26 cellular contexts compared by ENCODE assay signal in genomic region chr1:56978819-56979218, GRCh38. TPM values are rescaled to one million over a fixed set of nuclear protein-coding genes. Genes with fewer than 3 reads are reported as not detected.
"Had no signal": no experiment of that assay in that cellular context is flagged by ENCODE, and none has a peak within 500 bp of the region (broad histone marks: within the 10 kb centered on the region; RNA-seq: fewer than 3 reads in every experiment).

No MANE protein-coding gene starts in this region.

- ATAC-seq: activated T-cell treated with anti-CD3 and anti-CD28 coated beads, Interleukin-2, amount 50 U/mL, for 4 hours; gastrocnemius medialis; sciatic nerve; stimulated activated effector memory CD8-positive, alpha-beta T cell treated with anti-CD3 and anti-CD28 coated beads, Interleukin-12 subunit alpha, Interleukin-12 subunit beta, amount 100 ng/mL, for 72 hours; stimulated activated naive CD8-positive, alpha-beta T cell treated with anti-CD3 and anti-CD28 coated beads, Interleukin-15, amount 100 ng/mL, for 72 hours had no signal

- H3K9me3 ChIP-seq: breast epithelium, colonic mucosa, esophagus squamous epithelium, gastrocnemius medialis, suprapubic skin, tibial nerve had no signal

- H2AFZ ChIP-seq: parathyroid adenoma had no signal

- H3K27ac ChIP-seq: breast epithelium, colonic mucosa, esophagus squamous epithelium, gastrocnemius medialis, parathyroid adenoma, suprapubic skin, tibial nerve had no signal

- H3K79me2 ChIP-seq: parathyroid adenoma had no signal

- H3K9ac ChIP-seq: parathyroid adenoma had no signal

- H3K36me3 ChIP-seq: breast epithelium, colonic mucosa, esophagus squamous epithelium, gastrocnemius medialis, suprapubic skin, tibial nerve had no signal

- H3K27me3 ChIP-seq: breast epithelium, colonic mucosa, gastrocnemius medialis had no signal

- H3K4me3 ChIP-seq: breast epithelium, colonic mucosa, esophagus squamous epithelium, gastrocnemius medialis, suprapubic skin, tibial nerve had no signal

- H3K4me1 ChIP-seq: breast epithelium, colonic mucosa, esophagus squamous epithelium, gastrocnemius medialis, parathyroid adenoma, suprapubic skin, tibial nerve had no signal

- DNase-seq: activated CD4-positive, alpha-beta T cell treated with anti-CD3 and anti-CD28 coated beads for 4 hours; activated CD4-positive, alpha-beta T cell treated with anti-CD3 and anti-CD28 coated beads, Interleukin-2, amount 50 U/mL, for 48 hours; activated CD4-positive, CD25-positive, alpha-beta regulatory T cell; activated CD8-positive, alpha-beta memory T cell treated with anti-CD3 and anti-CD28 coated beads, Interleukin-2, amount 50 U/mL, for 48 hours; activated naive CD4-positive, alpha-beta T cell treated with Interleukin-2 at 50 U/mL for 16 hours; activated naive CD8-positive, alpha-beta T cell treated with anti-CD3 and anti-CD28 coated beads for 36 hours; activated T-cell treated with anti-CD3 and anti-CD28 coated beads, Interleukin-2, amount 50 U/mL, for 4 hours; colonic mucosa; esophagus squamous epithelium; gastrocnemius medialis; hippocampal formation; small intestine; stimulated activated CD4-positive, alpha-beta T cell treated with anti-CD3 and anti-CD28 coated beads, Interleukin-2, amount 100 ng/mL, for 24 hours; stimulated activated naive CD8-positive, alpha-beta T cell treated with anti-CD3 and anti-CD28 coated beads, Interleukin-15, amount 100 ng/mL, for 72 hours; T1000 had no signal

RNA-seq across cellular contexts. Expression of gene C8B, which starts 13.0 kb away (rescaled TPM):
- total RNA-seq: activated CD8-positive, alpha-beta memory T cell treated with anti-CD3 and anti-CD28 coated beads for 36 hours; activated naive CD8-positive, alpha-beta T cell treated with anti-CD3 and anti-CD28 coated beads for 36 hours; activated T-cell treated with anti-CD3 and anti-CD28 coated beads, Interleukin-2, amount 50 U/mL, for 4 hours; activated T-helper 2 cell treated with anti-CD3 and anti-CD28 coated beads, Interferon-gamma antibody, Interleukin-2, Interleukin-4, amounts not matched to agents 10 μg/mL and 5 μg/mL and 100 μg/mL, durations not matched to agents 14 hours and 24 hours and 36 hours; astrocyte; breast epithelium; colonic mucosa; lower leg skin; myocyte; sciatic nerve; suprapubic skin; tibial nerve had no signal
